ENCODE assay signal across 3 cellular contexts in the genomic region with DNA sequence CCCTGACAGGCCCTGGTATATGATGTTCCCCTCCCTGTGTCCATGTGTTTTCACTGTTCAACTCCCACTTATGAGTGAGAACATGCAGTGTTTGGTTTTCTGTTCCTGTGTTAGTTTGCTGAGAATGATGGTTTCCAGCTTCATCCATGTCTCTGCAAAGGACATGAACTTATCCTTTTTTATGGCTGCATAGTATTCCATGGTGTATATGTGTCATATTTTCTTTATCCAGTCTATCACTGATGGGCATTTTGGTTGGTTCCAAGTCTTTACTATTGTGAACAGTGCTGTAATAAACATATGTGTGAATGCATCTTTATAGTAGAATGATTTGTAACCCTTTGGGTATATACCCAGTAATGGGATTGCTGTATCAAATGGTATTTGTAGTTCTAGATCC. TPM values are rescaled to one million over a fixed set of nuclear protein-coding genes. Genes with fewer than 3 reads are reported as not detected.
"Had no signal": no experiment of that assay in that cellular context is flagged by ENCODE, and none has a peak within 500 bp of the region (broad histone marks: within the 10 kb centered on the region; RNA-seq: fewer than 3 reads in every experiment).

No MANE protein-coding gene starts in this region.

RNA-seq across cellular contexts. Expression of a gene that starts 45.9 kb away (rescaled TPM):
- total RNA-seq: LHCN-M2, MCF 10A, NCI-H460 had no signal
